8 cellular contexts compared by ENCODE assay signal in the genomic region with DNA sequence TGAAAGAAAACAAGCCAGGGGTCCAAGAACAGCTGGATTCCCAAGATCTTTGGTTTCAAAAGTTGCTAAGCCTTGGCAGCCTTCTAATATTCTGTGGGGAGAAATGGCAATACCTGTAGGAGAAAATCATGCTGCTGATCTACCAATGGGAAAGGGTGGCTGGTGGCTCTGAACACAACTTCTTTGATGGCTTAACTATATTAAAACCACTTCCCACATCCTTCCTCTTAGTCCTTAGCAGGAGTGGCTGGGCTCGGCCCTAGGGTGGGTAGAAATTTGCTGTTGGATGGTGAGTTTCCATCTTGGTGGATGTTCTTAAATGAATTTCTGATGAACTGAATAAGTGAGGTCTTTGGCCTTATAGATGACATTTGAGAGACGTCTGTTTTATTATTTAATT.
"Had no signal": no experiment of that assay in that cellular context is flagged by ENCODE, and none has a peak within 500 bp of the region (broad histone marks: within the 10 kb centered on the region; RNA-seq: fewer than 3 reads in every experiment).

No MANE protein-coding gene starts in this region.

- ATAC-seq: GM12878 had no signal

- DNase-seq: GDM1, GF-D8 had no signal

- H3K4me3 ChIP-seq: GM12878 had no signal

- FAIRE-seq: G401.6, GM12878, GM12891, GM12892, GM18507, GM19239 had no signal
